In genomic region chr7:74573499-74573898, GRCh38 we compare ENCODE assay signal across 18 cellular contexts.
"Had no signal": no experiment of that assay in that cellular context is flagged by ENCODE, and none has a peak within 500 bp of the region (broad histone marks: within the 10 kb centered on the region; RNA-seq: fewer than 3 reads in every experiment).

No MANE protein-coding gene starts in this region.

- H2AFZ ChIP-seq: hepatocyte had no signal

- ATAC-seq: activated CD4-positive, CD25-positive, alpha-beta regulatory T cell treated with anti-CD3 and anti-CD28 coated beads, Interleukin-2, amount 50 U/mL, for 24 hours; activated T-helper 17 cell treated with anti-CD3 and anti-CD28 coated beads, Interleukin-2, amount 50 U/mL, for 72 hours; left lung; mucosa of descending colon; naive thymus-derived CD8-positive, alpha-beta T cell; stimulated activated naive CD8-positive, alpha-beta T cell treated with anti-CD3 and anti-CD28 coated beads, Interleukin-15, Interleukin-2, amounts not matched to agents 100 U/mL and 50 U/mL, for 24 hours had no signal

- H3K4me3 Mint-ChIP-seq: activated T-helper 17 cell treated with anti-CD3 and anti-CD28 coated beads, Interleukin-2, amount 50 U/mL, for 72 hours; naive thymus-derived CD8-positive, alpha-beta T cell; type B pancreatic cell had no signal

- H3K27me3 Mint-ChIP-seq: activated T-helper 17 cell treated with anti-CD3 and anti-CD28 coated beads, Interleukin-2, amount 50 U/mL, for 72 hours; naive thymus-derived CD8-positive, alpha-beta T cell; type B pancreatic cell had no signal

- DNase-seq: activated CD4-positive, alpha-beta T cell treated with anti-CD3 and anti-CD28 coated beads, Interleukin-2, amount 50 U/mL, for 4 hours; activated naive CD4-positive, alpha-beta T cell treated with Interleukin-2 at 50 U/mL for 16 hours; dermis blood vessel endothelial cell; kidney; left lung; mammary epithelial cell; mucosa of descending colon; naive thymus-derived CD8-positive, alpha-beta T cell; right cardiac atrium; stimulated activated CD4-positive, alpha-beta T cell treated with anti-CD3 and anti-CD28 coated beads, Interleukin-4, amount 100 ng/mL, for 4 hours; stimulated activated CD8-positive, alpha-beta memory T cell treated with anti-CD3 and anti-CD28 coated beads, Interleukin-4, amount 100 ng/mL, for 48 hours; stimulated activated naive CD8-positive, alpha-beta T cell treated with anti-CD3 and anti-CD28 coated beads, Interleukin-15, Interleukin-2, amounts not matched to agents 100 U/mL and 50 U/mL, for 24 hours had no signal

- H3K27me3 ChIP-seq: hepatocyte, left lung had no signal

- FAIRE-seq: kidney had no signal

- H3K4me1 ChIP-seq: prostate gland had no signal

- H3K36me3 Mint-ChIP-seq: naive thymus-derived CD8-positive, alpha-beta T cell had no signal

- H3K4me2 ChIP-seq: hepatocyte, smooth muscle cell had no signal

- H3K27ac Mint-ChIP-seq: type B pancreatic cell had no signal

- H3K4me3 ChIP-seq: hepatocyte, left lung, mucosa of descending colon, prostate gland, smooth muscle cell had no signal

- H3K27ac ChIP-seq: hepatocyte, left lung, prostate gland had no signal

- H3K9me3 ChIP-seq: left lung, mucosa of descending colon, prostate gland had no signal

- H3K9me3 Mint-ChIP-seq: activated T-helper 17 cell treated with anti-CD3 and anti-CD28 coated beads, Interleukin-2, amount 50 U/mL, for 72 hours; naive thymus-derived CD8-positive, alpha-beta T cell; type B pancreatic cell had no signal

- H3K79me2 ChIP-seq: hepatocyte had no signal

- H3K36me3 ChIP-seq: left lung, prostate gland had no signal
